Comparison of ENCODE assay signal across 11 cellular contexts in genomic region chr18:44909191-44909719, GRCh38.
A peak's percentile ranks its signal among the peaks of the same experiment; 100 is the strongest.
DNase-seq lines count a peak whose midpoint lies in the region; ATAC-seq and TF ChIP-seq lines count a peak whose summit lies in the region.
"Had no signal": no experiment of that assay in that cellular context is flagged by ENCODE, and none has a peak within 500 bp of the region (broad histone marks: within the 10 kb centered on the region; RNA-seq: fewer than 3 reads in every experiment).

No MANE protein-coding gene starts in this region.

- no peaks in the 10 kb centered on the region for H3K9me3 ChIP-seq in DOHH2 (ENCODE audit: control insufficient read depth, insufficient read depth, low read length)

- H4K20me1 ChIP-seq in DOHH2 (ENCODE audit: control insufficient read depth, insufficient read depth, low read depth, low read length) = no peaks in the 10 kb centered on the region

- peak; percentile 75 for DNase-seq in RPMI7951 (ENCODE audit: low read depth)
- no peak for DNase-seq in NK-92 (lab: John Stamatoyannopoulos, UW; ENCODE audit: unreplicated experiment)
- DNase-seq in NCI-H1092 treated with DMSO at 0.1 percent for 48 hours (lab: John Stamatoyannopoulos, UW) = no peak
- no peak for DNase-seq in germinal center (ENCODE audit: low spot score)
- no peak for DNase-seq in NCI-H1417 treated with DMSO at 0.1 percent for 48 hours (lab: John Stamatoyannopoulos, UW)
- DNase-seq: activated CD4-positive, alpha-beta T cell treated with anti-CD3 and anti-CD28 coated beads, Interleukin-2, amount 10 ng/mL, durations not matched to agents 24 days and 14 days; DMS79; NCI-H187 had no signal

- no peaks in the 10 kb centered on the region for H3K36me3 ChIP-seq in DOHH2 (ENCODE audit: control insufficient read depth, low read length)

- no peaks in the 10 kb centered on the region for H3K9me2 ChIP-seq in DOHH2 (replicated peaks; ENCODE audit: control insufficient read depth, low read length)

- no peaks in the 10 kb centered on the region for H3K27me3 ChIP-seq in DOHH2 (ENCODE audit: control insufficient read depth, low read length)

- no peak overlapping the region; the same call in 1 of the 2 replicates for H3K27ac ChIP-seq in DOHH2 (ENCODE audit: low read depth, low read length)

- H3K79me2 ChIP-seq in DOHH2 (ENCODE audit: control insufficient read depth, low read length) = 0 out of 2 replicates have a peak, but pooled peaks cover 2% of the 10 kb centered on the region

- peaks cover 18% of the 10 kb centered on the region for H3K4me1 ChIP-seq in DOHH2 (ENCODE audit: control insufficient read depth, low read length)

- peak overlapping the region; percentile 56 for H3K4me2 ChIP-seq in DOHH2 (ENCODE audit: low read length)

- H3F3A ChIP-seq in DOHH2 (ENCODE audit: control insufficient read depth, insufficient read depth) = no peaks in the 10 kb centered on the region

- ATAC-seq in GM19043 (IDR thresholded peaks at IDR 0.05; ENCODE audit: low read depth, unreplicated experiment) (peak; percentile 80), HG02981 (IDR thresholded peaks at IDR 0.05; ENCODE audit: unreplicated experiment) (peak; percentile 85)

- no peak for TF ChIP-seq CTCF in DOHH2 (IDR thresholded peaks at IDR 0.05; ENCODE audit: low read depth, low read length, poor library complexity, severe bottlenecking)

- H3K4me3 ChIP-seq in DOHH2 (ENCODE audit: low read length) = peak overlapping the region; percentile 27
